In the genomic region with DNA sequence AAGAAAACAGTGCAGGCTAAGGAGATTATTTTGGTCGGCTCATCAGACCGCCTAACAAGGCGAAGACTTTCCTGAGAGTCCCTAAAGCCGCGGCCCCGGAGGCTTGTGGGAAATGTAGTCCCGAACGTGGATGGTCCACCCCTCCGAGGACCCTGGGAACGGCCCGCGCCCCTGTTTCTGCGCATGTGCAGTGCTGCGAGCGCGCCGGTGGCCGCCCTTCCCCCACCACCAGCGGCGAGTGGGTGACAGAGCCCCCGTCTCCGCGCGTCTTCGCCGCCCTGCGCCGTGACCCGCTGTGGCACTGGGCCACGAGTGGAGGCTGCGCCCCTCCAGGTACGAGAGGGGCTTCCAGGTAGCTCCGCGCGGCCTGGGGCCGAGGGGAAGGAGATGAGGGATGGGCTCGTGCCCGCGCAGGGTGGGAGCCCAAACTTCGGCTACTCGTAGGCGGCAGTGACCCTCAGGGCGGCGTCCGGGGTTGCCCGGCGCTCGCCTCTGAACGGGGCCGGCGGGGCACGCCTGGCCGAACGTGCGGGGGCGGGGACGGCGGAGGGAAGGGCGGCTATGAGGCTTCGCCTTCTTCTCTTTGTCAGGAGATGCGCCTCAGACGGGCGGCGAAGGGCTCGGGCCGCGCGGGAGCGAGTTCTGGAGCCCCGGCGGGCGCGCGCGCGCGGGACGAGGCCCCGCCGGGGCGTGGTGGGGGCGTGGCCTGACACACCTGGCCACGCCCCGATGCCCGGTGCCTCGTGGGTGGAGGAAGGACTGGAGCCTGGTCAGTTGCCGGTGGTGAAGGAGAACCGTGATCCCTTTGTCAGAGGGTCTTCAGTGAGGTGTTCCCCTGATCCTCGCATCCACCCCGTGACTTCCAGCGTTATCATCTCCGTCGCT, we compare ENCODE assay signal across 1 cellular context.
A peak's percentile ranks its signal among the peaks of the same experiment; 100 is the strongest.
TF ChIP-seq lines count a peak whose summit lies in the region.

A gene (plus strand): TSS at position 214 of the 885 bp plus-strand sequence. CDS start 4,428 bp downstream, outside the sequence.

TF ChIP-seq in K562, 482 proteins besides CTCF, POLR2A, EP300 and RAD21 (continued from another document and continues in another):
- TF ChIP-seq, protein P1, sequence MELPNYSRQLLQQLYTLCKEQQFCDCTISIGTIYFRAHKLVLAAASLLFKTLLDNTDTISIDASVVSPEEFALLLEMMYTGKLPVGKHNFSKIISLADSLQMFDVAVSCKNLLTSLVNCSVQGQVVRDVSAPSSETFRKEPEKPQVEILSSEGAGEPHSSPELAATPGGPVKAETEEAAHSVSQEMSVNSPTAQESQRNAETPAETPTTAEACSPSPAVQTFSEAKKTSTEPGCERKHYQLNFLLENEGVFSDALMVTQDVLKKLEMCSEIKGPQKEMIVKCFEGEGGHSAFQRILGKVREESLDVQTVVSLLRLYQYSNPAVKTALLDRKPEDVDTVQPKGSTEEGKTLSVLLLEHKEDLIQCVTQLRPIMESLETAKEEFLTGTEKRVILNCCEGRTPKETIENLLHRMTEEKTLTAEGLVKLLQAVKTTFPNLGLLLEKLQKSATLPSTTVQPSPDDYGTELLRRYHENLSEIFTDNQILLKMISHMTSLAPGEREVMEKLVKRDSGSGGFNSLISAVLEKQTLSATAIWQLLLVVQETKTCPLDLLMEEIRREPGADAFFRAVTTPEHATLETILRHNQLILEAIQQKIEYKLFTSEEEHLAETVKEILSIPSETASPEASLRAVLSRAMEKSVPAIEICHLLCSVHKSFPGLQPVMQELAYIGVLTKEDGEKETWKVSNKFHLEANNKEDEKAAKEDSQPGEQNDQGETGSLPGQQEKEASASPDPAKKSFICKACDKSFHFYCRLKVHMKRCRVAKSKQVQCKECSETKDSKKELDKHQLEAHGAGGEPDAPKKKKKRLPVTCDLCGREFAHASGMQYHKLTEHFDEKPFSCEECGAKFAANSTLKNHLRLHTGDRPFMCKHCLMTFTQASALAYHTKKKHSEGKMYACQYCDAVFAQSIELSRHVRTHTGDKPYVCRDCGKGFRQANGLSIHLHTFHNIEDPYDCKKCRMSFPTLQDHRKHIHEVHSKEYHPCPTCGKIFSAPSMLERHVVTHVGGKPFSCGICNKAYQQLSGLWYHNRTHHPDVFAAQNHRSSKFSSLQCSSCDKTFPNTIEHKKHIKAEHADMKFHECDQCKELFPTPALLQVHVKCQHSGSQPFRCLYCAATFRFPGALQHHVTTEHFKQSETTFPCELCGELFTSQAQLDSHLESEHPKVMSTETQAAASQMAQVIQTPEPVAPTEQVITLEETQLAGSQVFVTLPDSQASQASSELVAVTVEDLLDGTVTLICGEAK (IDR thresholded peaks at IDR 0.05), result 0 out of 2 replicates have a peak, but pooled peaks have one; percentile 25
- TF ChIP-seq, protein P1 (CRISPR knock-in tag; IDR thresholded peaks at IDR 0.05), result no peak
- TF ChIP-seq TOE1 (IDR thresholded peaks at IDR 0.05; ENCODE audit: borderline replicate concordance), result peak; percentile 31; the same call in 1 of the 2 replicates
- no peak for TF ChIP-seq TOE1 (CRISPR knock-in tag; IDR thresholded peaks at IDR 0.05; ENCODE audit: borderline replicate concordance, low read depth)
- TF ChIP-seq, protein P2, sequence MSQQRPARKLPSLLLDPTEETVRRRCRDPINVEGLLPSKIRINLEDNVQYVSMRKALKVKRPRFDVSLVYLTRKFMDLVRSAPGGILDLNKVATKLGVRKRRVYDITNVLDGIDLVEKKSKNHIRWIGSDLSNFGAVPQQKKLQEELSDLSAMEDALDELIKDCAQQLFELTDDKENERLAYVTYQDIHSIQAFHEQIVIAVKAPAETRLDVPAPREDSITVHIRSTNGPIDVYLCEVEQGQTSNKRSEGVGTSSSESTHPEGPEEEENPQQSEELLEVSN (IDR thresholded peaks at IDR 0.05; ENCODE audit: borderline replicate concordance in 1 of 2, extremely low read depth in 1 of 2, insufficient read depth in 1 of 2, insufficient read length in 1 of 2, low read depth in 1 of 2, low read length in 1 of 2, poor library complexity in 1 of 2, severe bottlenecking in 1 of 2), result peak; percentile 31 to 59
- peak; percentile 93 for TF ChIP-seq ZNF143 (CRISPR knock-in tag; IDR thresholded peaks at IDR 0.05)
- TF ChIP-seq SOX6 (IDR thresholded peaks at IDR 0.05), result peak; percentile 51; the same call in 1 of the 2 replicates
- no peak for TF ChIP-seq NFIX (CRISPR knock-in tag; IDR thresholded peaks at IDR 0.05; ENCODE audit: low read depth)
- TF ChIP-seq MBD2 (IDR thresholded peaks at IDR 0.05; ENCODE audit: borderline replicate concordance, low read depth), result peak; percentile 49
- peak; percentile 76; the same call in 1 of the 2 replicates for TF ChIP-seq XRCC5 (IDR thresholded peaks at IDR 0.05; ENCODE audit: low read depth, low read length)
- TF ChIP-seq MEF2D (tag; conservative IDR thresholded peaks at IDR 0.05; ENCODE audit: low read depth), result no peak
- TF ChIP-seq, protein P3, sequence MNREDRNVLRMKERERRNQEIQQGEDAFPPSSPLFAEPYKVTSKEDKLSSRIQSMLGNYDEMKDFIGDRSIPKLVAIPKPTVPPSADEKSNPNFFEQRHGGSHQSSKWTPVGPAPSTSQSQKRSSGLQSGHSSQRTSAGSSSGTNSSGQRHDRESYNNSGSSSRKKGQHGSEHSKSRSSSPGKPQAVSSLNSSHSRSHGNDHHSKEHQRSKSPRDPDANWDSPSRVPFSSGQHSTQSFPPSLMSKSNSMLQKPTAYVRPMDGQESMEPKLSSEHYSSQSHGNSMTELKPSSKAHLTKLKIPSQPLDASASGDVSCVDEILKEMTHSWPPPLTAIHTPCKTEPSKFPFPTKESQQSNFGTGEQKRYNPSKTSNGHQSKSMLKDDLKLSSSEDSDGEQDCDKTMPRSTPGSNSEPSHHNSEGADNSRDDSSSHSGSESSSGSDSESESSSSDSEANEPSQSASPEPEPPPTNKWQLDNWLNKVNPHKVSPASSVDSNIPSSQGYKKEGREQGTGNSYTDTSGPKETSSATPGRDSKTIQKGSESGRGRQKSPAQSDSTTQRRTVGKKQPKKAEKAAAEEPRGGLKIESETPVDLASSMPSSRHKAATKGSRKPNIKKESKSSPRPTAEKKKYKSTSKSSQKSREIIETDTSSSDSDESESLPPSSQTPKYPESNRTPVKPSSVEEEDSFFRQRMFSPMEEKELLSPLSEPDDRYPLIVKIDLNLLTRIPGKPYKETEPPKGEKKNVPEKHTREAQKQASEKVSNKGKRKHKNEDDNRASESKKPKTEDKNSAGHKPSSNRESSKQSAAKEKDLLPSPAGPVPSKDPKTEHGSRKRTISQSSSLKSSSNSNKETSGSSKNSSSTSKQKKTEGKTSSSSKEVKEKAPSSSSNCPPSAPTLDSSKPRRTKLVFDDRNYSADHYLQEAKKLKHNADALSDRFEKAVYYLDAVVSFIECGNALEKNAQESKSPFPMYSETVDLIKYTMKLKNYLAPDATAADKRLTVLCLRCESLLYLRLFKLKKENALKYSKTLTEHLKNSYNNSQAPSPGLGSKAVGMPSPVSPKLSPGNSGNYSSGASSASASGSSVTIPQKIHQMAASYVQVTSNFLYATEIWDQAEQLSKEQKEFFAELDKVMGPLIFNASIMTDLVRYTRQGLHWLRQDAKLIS (CRISPR knock-in tag; IDR thresholded peaks at IDR 0.05), result no peak; the same call in 1 of the 2 replicates
- TF ChIP-seq SRF (CRISPR knock-in tag; IDR thresholded peaks at IDR 0.05), result peak in 1 of 2 experiments; percentile 69; a peak in 1 of 4 replicates
- TF ChIP-seq ZNF197 (CRISPR knock-in tag; IDR thresholded peaks at IDR 0.05; ENCODE audit: low read depth), result peak; percentile 92; the same call in 1 of the 2 replicates
- TF ChIP-seq SAFB (IDR thresholded peaks at IDR 0.05; ENCODE audit: borderline replicate concordance, low read depth, low read length), result peak; percentile 86
- peak; percentile 73; the same call in 1 of the 2 replicates for TF ChIP-seq EP400 (IDR thresholded peaks at IDR 0.05)
- TF ChIP-seq LCOR (CRISPR knock-in tag; IDR thresholded peaks at IDR 0.05), result peak; percentile 81
- peak; percentile 91 to 94 for TF ChIP-seq MAZ (CRISPR knock-in tag; conservative IDR thresholded peaks at IDR 0.05 in 1 of 2, IDR thresholded peaks at IDR 0.05 in 1 of 2)
- peak; percentile 20 for TF ChIP-seq TBP (optimal IDR thresholded peaks at IDR 0.05; ENCODE audit: low read depth, low read length)
- no peak for TF ChIP-seq TAF15 (IDR thresholded peaks at IDR 0.05; ENCODE audit: low read depth, low read length)
- no peak for TF ChIP-seq ZNF408 (CRISPR knock-in tag; IDR thresholded peaks at IDR 0.05; ENCODE audit: low read depth)
- TF ChIP-seq SIX5 (IDR thresholded peaks at IDR 0.05; ENCODE audit: borderline replicate concordance in 1 of 2, insufficient read depth in 1 of 2, low read depth in 1 of 2, low read length in 2 of 2), result peak; percentile 70 to 73; a peak in 3 of 4 replicates
- TF ChIP-seq ZNF384 (IDR thresholded peaks at IDR 0.05; ENCODE audit: low read depth, low read length), result no peak
- TF ChIP-seq SMAD4 (CRISPR knock-in tag; conservative IDR thresholded peaks at IDR 0.05), result peak; percentile 64; the same call in 1 of the 2 replicates
- TF ChIP-seq HCFC1 (IDR thresholded peaks at IDR 0.05; ENCODE audit: low read depth, low read length), result peak; percentile 96
- 0 out of 2 replicates have a peak, but pooled peaks have one; percentile 25 for TF ChIP-seq JUN (IDR thresholded peaks at IDR 0.05; ENCODE audit: borderline replicate concordance, low read depth, low read length)
- no peak for TF ChIP-seq JUN (CRISPR knock-in tag; IDR thresholded peaks at IDR 0.05; ENCODE audit: borderline replicate concordance)
- TF ChIP-seq, protein P4, sequence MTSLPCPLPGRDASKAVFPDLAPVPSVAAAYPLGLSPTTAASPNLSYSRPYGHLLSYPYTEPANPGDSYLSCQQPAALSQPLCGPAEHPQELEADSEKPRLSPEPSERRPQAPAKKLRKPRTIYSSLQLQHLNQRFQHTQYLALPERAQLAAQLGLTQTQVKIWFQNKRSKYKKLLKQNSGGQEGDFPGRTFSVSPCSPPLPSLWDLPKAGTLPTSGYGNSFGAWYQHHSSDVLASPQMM (CRISPR knock-in tag; IDR thresholded peaks at IDR 0.05), result no peak
- peak; percentile 73 for TF ChIP-seq ATF7 (IDR thresholded peaks at IDR 0.05)
- peak in 1 of 2 experiments; percentile 1; a peak in 1 of 4 replicates for TF ChIP-seq RCOR1 (IDR thresholded peaks at IDR 0.05; ENCODE audit: borderline replicate concordance in 1 of 2, low read depth in 2 of 2, low read length in 2 of 2)
- TF ChIP-seq ZEB2 (IDR thresholded peaks at IDR 0.05), result peak; percentile 32; the same call in 1 of the 2 replicates
- TF ChIP-seq, protein P5, sequence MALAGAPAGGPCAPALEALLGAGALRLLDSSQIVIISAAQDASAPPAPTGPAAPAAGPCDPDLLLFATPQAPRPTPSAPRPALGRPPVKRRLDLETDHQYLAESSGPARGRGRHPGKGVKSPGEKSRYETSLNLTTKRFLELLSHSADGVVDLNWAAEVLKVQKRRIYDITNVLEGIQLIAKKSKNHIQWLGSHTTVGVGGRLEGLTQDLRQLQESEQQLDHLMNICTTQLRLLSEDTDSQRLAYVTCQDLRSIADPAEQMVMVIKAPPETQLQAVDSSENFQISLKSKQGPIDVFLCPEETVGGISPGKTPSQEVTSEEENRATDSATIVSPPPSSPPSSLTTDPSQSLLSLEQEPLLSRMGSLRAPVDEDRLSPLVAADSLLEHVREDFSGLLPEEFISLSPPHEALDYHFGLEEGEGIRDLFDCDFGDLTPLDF (CRISPR knock-in tag; IDR thresholded peaks at IDR 0.05), result peak; percentile 82
- peak; percentile 8; the same call in 1 of the 2 replicates for TF ChIP-seq ESRRA (IDR thresholded peaks at IDR 0.05; ENCODE audit: borderline replicate concordance, low read depth)
- peak; percentile 80 for TF ChIP-seq PHF20 (IDR thresholded peaks at IDR 0.05; ENCODE audit: partially characterized antibody)
- TF ChIP-seq, protein P6, sequence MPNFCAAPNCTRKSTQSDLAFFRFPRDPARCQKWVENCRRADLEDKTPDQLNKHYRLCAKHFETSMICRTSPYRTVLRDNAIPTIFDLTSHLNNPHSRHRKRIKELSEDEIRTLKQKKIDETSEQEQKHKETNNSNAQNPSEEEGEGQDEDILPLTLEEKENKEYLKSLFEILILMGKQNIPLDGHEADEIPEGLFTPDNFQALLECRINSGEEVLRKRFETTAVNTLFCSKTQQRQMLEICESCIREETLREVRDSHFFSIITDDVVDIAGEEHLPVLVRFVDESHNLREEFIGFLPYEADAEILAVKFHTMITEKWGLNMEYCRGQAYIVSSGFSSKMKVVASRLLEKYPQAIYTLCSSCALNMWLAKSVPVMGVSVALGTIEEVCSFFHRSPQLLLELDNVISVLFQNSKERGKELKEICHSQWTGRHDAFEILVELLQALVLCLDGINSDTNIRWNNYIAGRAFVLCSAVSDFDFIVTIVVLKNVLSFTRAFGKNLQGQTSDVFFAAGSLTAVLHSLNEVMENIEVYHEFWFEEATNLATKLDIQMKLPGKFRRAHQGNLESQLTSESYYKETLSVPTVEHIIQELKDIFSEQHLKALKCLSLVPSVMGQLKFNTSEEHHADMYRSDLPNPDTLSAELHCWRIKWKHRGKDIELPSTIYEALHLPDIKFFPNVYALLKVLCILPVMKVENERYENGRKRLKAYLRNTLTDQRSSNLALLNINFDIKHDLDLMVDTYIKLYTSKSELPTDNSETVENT (CRISPR knock-in tag; IDR thresholded peaks at IDR 0.05), result peak; percentile 36; the same call in 1 of the 2 replicates
